ENCODE assay signal across 25 cellular contexts in genomic region chr15:95059346-95059905, GRCh38.
"Had no signal": no experiment of that assay in that cellular context is flagged by ENCODE, and none has a peak within 500 bp of the region (broad histone marks: within the 10 kb centered on the region; RNA-seq: fewer than 3 reads in every experiment).

No MANE protein-coding gene starts in this region.

- H3K4me1 ChIP-seq: ascending aorta, esophagus squamous epithelium had no signal

- H3K27ac ChIP-seq: ascending aorta, coronary artery, dorsolateral prefrontal cortex, esophagus squamous epithelium, VCaP had no signal

- ATAC-seq: activated naive CD4-positive, alpha-beta T cell treated with anti-CD3 and anti-CD28 coated beads, Interleukin-2, amount 50 U/mL, for 72 hours; activated T-cell treated with anti-CD3 and anti-CD28 coated beads, Interleukin-2, amount 50 U/mL, for 72 hours; WTC11 had no signal

- H3K27me3 ChIP-seq: ascending aorta, esophagus squamous epithelium had no signal

- DNase-seq: activated CD4-positive, alpha-beta memory T cell treated with anti-CD3 and anti-CD28 coated beads, Interleukin-2, amount 10 ng/mL, durations not matched to agents 7 days and 5 days; activated CD4-positive, alpha-beta T cell treated with anti-CD3 and anti-CD28 coated beads for 1 hour; activated CD4-positive, alpha-beta T cell treated with anti-CD3 and anti-CD28 coated beads for 4 hours; activated CD4-positive, alpha-beta T cell treated with anti-CD3 and anti-CD28 coated beads, Interleukin-2, amount 10 ng/mL, durations not matched to agents 7 days and 5 days; activated CD4-positive, alpha-beta T cell treated with anti-CD3 and anti-CD28 coated beads, Interleukin-2, amount 50 U/mL, for 4 hours; activated CD8-positive, alpha-beta memory T cell treated with anti-CD3 and anti-CD28 coated beads, Interleukin-2, amount 50 U/mL, for 48 hours; activated gamma-delta T cell; activated naive CD4-positive, alpha-beta T cell; activated naive CD4-positive, alpha-beta T cell treated with anti-CD3 and anti-CD28 coated beads, Interleukin-2, amount 10 ng/mL, durations not matched to agents 7 days and 5 days; activated naive CD8-positive, alpha-beta T cell treated with anti-CD3 and anti-CD28 coated beads, Interleukin-2, amount 10 ng/mL, durations not matched to agents 7 days and 5 days; activated T-cell treated with anti-CD3 and anti-CD28 coated beads for 4 hours; activated T-cell treated with anti-CD3 and anti-CD28 coated beads, Interleukin-2, amount 50 U/mL, for 24 hours; activated T-cell treated with anti-CD3 and anti-CD28 coated beads, Interleukin-2, amount 50 U/mL, for 72 hours; dorsolateral prefrontal cortex; effector memory CD4-positive, alpha-beta T cell; endodermal cell; erythroblast; esophagus squamous epithelium; head of caudate nucleus; T-helper 2 cell had no signal

- H3K4me3 ChIP-seq: ascending aorta, coronary artery, dorsolateral prefrontal cortex, esophagus squamous epithelium had no signal

- H3K36me3 ChIP-seq: ascending aorta, esophagus squamous epithelium had no signal
